Comparison of ENCODE assay signal across 1 cellular context in genomic region chr4:137609693-137610450, GRCh38.
TF ChIP-seq lines count a peak whose summit lies in the region.

No MANE protein-coding gene starts in this region.

TF ChIP-seq in IMR-90, 13 proteins besides CTCF, POLR2A, EP300 and RAD21 (continued from another document):
- TF ChIP-seq FOS (IDR thresholded peaks at IDR 0.05; ENCODE audit: low read depth, low read length) = no peak
